Comparison of ENCODE assay signal across 21 cellular contexts in the genomic region with DNA sequence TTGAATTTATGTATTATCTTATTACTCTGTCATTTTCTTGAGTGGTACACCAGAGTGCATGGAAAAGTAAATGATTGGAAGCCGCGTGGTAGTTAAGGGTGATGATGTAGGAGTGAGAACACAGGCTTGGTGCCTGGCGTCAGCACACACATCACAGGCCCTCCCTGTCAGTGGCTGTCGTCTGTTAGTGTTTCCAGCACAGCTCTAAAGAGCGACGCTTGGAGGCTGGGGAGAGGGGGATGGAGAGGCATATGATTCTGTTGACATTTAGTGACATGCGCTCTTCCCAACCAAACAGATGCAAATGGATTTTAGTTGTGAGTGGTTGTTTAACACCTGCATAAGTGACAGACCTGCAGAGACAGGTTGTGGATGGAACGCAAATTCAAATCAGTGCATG.
"Had no signal": no experiment of that assay in that cellular context is flagged by ENCODE, and none has a peak within 500 bp of the region (broad histone marks: within the 10 kb centered on the region; RNA-seq: fewer than 3 reads in every experiment).

No MANE protein-coding gene starts in this region.

- DNase-seq: activated CD4-positive, alpha-beta T cell treated with anti-CD3 and anti-CD28 coated beads, Interleukin-2, amount 50 U/mL, for 48 hours; activated CD8-positive, alpha-beta memory T cell treated with anti-CD3 and anti-CD28 coated beads, Interleukin-2, amount 10 ng/mL, durations not matched to agents 7 days and 5 days; activated effector memory CD4-positive, alpha-beta T cell treated with anti-CD3 and anti-CD28 coated beads, Interleukin-2, amount 50 U/mL, for 16 hours; activated T-cell treated with anti-CD3 and anti-CD28 coated beads, Interleukin-2, amount 50 U/mL, for 4 hours; amniotic stem cell; effector memory CD8-positive, alpha-beta T cell; hippocampal formation; left cardiac atrium; lower lobe of right lung; naive thymus-derived CD4-positive, alpha-beta T cell; retina; stimulated activated CD4-positive, alpha-beta T cell treated with anti-CD3 and anti-CD28 coated beads, Interleukin-15, amount 100 ng/mL, for 24 hours; stimulated activated CD4-positive, alpha-beta T cell treated with anti-CD3 and anti-CD28 coated beads, Interleukin-4, amount 100 ng/mL, for 24 hours; testis; uterus had no signal

- H3K36me3 ChIP-seq: lower lobe of right lung, neutrophil, uterus had no signal

- H3K9me3 ChIP-seq: body of pancreas, lower lobe of right lung, neutrophil, testis, uterus had no signal

- H3K9me3 Mint-ChIP-seq: activated naive CD4-positive, alpha-beta T cell treated with anti-CD3 and anti-CD28 coated beads, Interleukin-2, amount 50 U/mL, for 72 hours; activated T-cell treated with anti-CD3 and anti-CD28 coated beads, Interleukin-2, amount 50 U/mL, for 4 hours; central memory CD8-positive, alpha-beta T cell; effector memory CD8-positive, alpha-beta T cell; naive thymus-derived CD4-positive, alpha-beta T cell had no signal

- H3K4me3 Mint-ChIP-seq: activated CD8-positive, alpha-beta memory T cell treated with anti-CD3 and anti-CD28 coated beads, Interleukin-2, amount 10 ng/mL, durations not matched to agents 7 days and 5 days; activated T-cell treated with anti-CD3 and anti-CD28 coated beads, Interleukin-2, amount 50 U/mL, for 4 hours; central memory CD8-positive, alpha-beta T cell; effector memory CD8-positive, alpha-beta T cell; naive thymus-derived CD4-positive, alpha-beta T cell; stimulated activated naive CD8-positive, alpha-beta T cell treated with anti-CD3 and anti-CD28 coated beads, Interleukin-15, Interleukin-2, amounts not matched to agents 100 ng/mL and 50 ng/mL, for 24 hours had no signal

- H3K4me3 ChIP-seq: body of pancreas, lower lobe of right lung, testis, uterus had no signal

- H3K27ac ChIP-seq: body of pancreas, lower lobe of right lung, neutrophil, testis, uterus had no signal

- H3K36me3 Mint-ChIP-seq: activated CD8-positive, alpha-beta memory T cell treated with anti-CD3 and anti-CD28 coated beads, Interleukin-2, amount 10 ng/mL, durations not matched to agents 7 days and 5 days; activated naive CD4-positive, alpha-beta T cell treated with anti-CD3 and anti-CD28 coated beads, Interleukin-2, amount 50 U/mL, for 72 hours had no signal

- ATAC-seq: activated CD4-positive, CD25-positive, alpha-beta regulatory T cell treated with anti-CD3 and anti-CD28 coated beads, Interleukin-2, amount 50 U/mL, for 24 hours; activated CD8-positive, alpha-beta memory T cell treated with anti-CD3 and anti-CD28 coated beads, Interleukin-2, amount 10 ng/mL, durations not matched to agents 7 days and 5 days; activated naive CD4-positive, alpha-beta T cell treated with anti-CD3 and anti-CD28 coated beads, Interleukin-2, amount 50 U/mL, for 72 hours; activated T-cell treated with anti-CD3 and anti-CD28 coated beads, Interleukin-2, amount 50 U/mL, for 4 hours; body of pancreas; effector memory CD8-positive, alpha-beta T cell; left cardiac atrium; lower lobe of right lung; naive thymus-derived CD4-positive, alpha-beta T cell had no signal

- H3K4me1 ChIP-seq: body of pancreas, lower lobe of right lung, testis, uterus had no signal

- H3K27me3 Mint-ChIP-seq: activated CD8-positive, alpha-beta memory T cell treated with anti-CD3 and anti-CD28 coated beads, Interleukin-2, amount 10 ng/mL, durations not matched to agents 7 days and 5 days; central memory CD8-positive, alpha-beta T cell; effector memory CD8-positive, alpha-beta T cell; naive thymus-derived CD4-positive, alpha-beta T cell; stimulated activated naive CD8-positive, alpha-beta T cell treated with anti-CD3 and anti-CD28 coated beads, Interleukin-15, Interleukin-2, amounts not matched to agents 100 ng/mL and 50 ng/mL, for 24 hours had no signal

- H3K27ac Mint-ChIP-seq: activated CD8-positive, alpha-beta memory T cell treated with anti-CD3 and anti-CD28 coated beads, Interleukin-2, amount 10 ng/mL, durations not matched to agents 7 days and 5 days; activated naive CD4-positive, alpha-beta T cell treated with anti-CD3 and anti-CD28 coated beads, Interleukin-2, amount 50 U/mL, for 72 hours; effector memory CD8-positive, alpha-beta T cell; naive thymus-derived CD4-positive, alpha-beta T cell; stimulated activated naive CD8-positive, alpha-beta T cell treated with anti-CD3 and anti-CD28 coated beads, Interleukin-15, Interleukin-2, amounts not matched to agents 100 ng/mL and 50 ng/mL, for 24 hours had no signal

- H3K27me3 ChIP-seq: body of pancreas, neutrophil, testis, uterus had no signal

- H3K4me1 Mint-ChIP-seq: activated CD8-positive, alpha-beta memory T cell treated with anti-CD3 and anti-CD28 coated beads, Interleukin-2, amount 10 ng/mL, durations not matched to agents 7 days and 5 days; central memory CD8-positive, alpha-beta T cell; naive thymus-derived CD4-positive, alpha-beta T cell had no signal
